1 cellular context compared by ENCODE assay signal in genomic region chr2:236685979-236686520, GRCh38.
TF ChIP-seq lines count a peak whose summit lies in the region.

No MANE protein-coding gene starts in this region.

TF ChIP-seq in GM23338, 12 proteins besides CTCF, POLR2A, EP300 and RAD21 (continued from another document):
- no peak for TF ChIP-seq CREB1 (CRISPR knock-in tag; IDR thresholded peaks at IDR 0.05; ENCODE audit: low read depth)
